ENCODE assay signal across 8 cellular contexts in genomic region chr15:92277776-92278175, GRCh38.
DNase-seq lines count a peak whose midpoint lies in the region; ATAC-seq and TF ChIP-seq lines count a peak whose summit lies in the region.
"Had no signal": no experiment of that assay in that cellular context is flagged by ENCODE, and none has a peak within 500 bp of the region (broad histone marks: within the 10 kb centered on the region; RNA-seq: fewer than 3 reads in every experiment).

No MANE protein-coding gene starts in this region.

- H3K36me3 ChIP-seq in OCI-LY3 (replicated peaks; ENCODE audit: low read depth, low read length): no peaks in the 10 kb centered on the region
- H3K36me3 ChIP-seq: SJCRH30 had no signal

- H3K4me3 Mint-ChIP-seq in nephron progenitor cell: no peak overlapping the region

- no peaks in the 10 kb centered on the region for H3K36me3 Mint-ChIP-seq in nephron progenitor cell (ENCODE audit: low read depth)

- H3K4me1 Mint-ChIP-seq in nephron progenitor cell: no peaks in the 10 kb centered on the region

- WGBS in right cardiac atrium: 0% methylated on average over 1 of the region's 1 CpG

- no peaks in the 10 kb centered on the region for H3K79me2 ChIP-seq in OCI-LY3 (ENCODE audit: low read length)

- H3K4me2 ChIP-seq in OCI-LY3 (ENCODE audit: low read length): no peak overlapping the region

- no peaks in the 10 kb centered on the region for H3K9me3 Mint-ChIP-seq in nephron progenitor cell

- H3K4me1 ChIP-seq in OCI-LY3 (ENCODE audit: low read length) (no peaks in the 10 kb centered on the region), right cardiac atrium (ENCODE audit: control insufficient read depth, insufficient read depth, low read length) (no peaks in the 10 kb centered on the region)

- H3K27me3 Mint-ChIP-seq in nephron progenitor cell (ENCODE audit: low read depth, poor library complexity): peaks cover 8% of the 10 kb centered on the region

- H3K27ac ChIP-seq in OCI-LY3 (ENCODE audit: low read length) (no peak overlapping the region), right cardiac atrium (ENCODE audit: low read length) (no peak overlapping the region)
- H3K27ac ChIP-seq: SJCRH30 had no signal

- H3K27me3 ChIP-seq in OCI-LY3 (ENCODE audit: low read depth, low read length): peaks cover 25% of the 10 kb centered on the region
- no peaks in the 10 kb centered on the region for H3K27me3 ChIP-seq in right cardiac atrium (ENCODE audit: control insufficient read depth, insufficient read depth)

- H3K9me3 ChIP-seq in OCI-LY3 (ENCODE audit: insufficient read depth, low read length) (no peaks in the 10 kb centered on the region), right cardiac atrium (ENCODE audit: control insufficient read depth, low read length) (no peaks in the 10 kb centered on the region)
- H3K9me3 ChIP-seq: SJCRH30 had no signal

- H3K9ac ChIP-seq in OCI-LY3 (ENCODE audit: low read length): no peak overlapping the region

- no peak overlapping the region for H2AFZ ChIP-seq in OCI-LY3 (ENCODE audit: low read depth, low read length)

- H3K4me3 ChIP-seq in OCI-LY3 (ENCODE audit: low read length) (no peak overlapping the region), right cardiac atrium (ENCODE audit: low read length) (no peak overlapping the region)
- H3K4me3 ChIP-seq: SJCRH30 had no signal

- H3K27ac Mint-ChIP-seq in nephron progenitor cell: no peak overlapping the region

- TF ChIP-seq CTCF in OCI-LY3 (IDR thresholded peaks at IDR 0.05; ENCODE audit: low read depth, low read length) (peak; percentile 54), nephron progenitor cell (IDR thresholded peaks at IDR 0.05) (no peak)

- ATAC-seq in GM18511 (IDR thresholded peaks at IDR 0.05; ENCODE audit: unreplicated experiment) (peak; percentile 73), right cardiac atrium (peak; percentile 45 to 54)

- no peaks in the 10 kb centered on the region for H4K20me1 ChIP-seq in OCI-LY3 (ENCODE audit: insufficient read depth, low read length)

- DNase-seq in D341Med (ENCODE audit: low spot score): peak; percentile 51
- no peak for DNase-seq in right cardiac atrium
- no peak for DNase-seq in cortex of kidney (lab: John Stamatoyannopoulos, UW)
- no peak for DNase-seq in nephron progenitor cell
- no peak for DNase-seq in NCI-H146 (lab: John Stamatoyannopoulos, UW)

- intact Hi-C loops in right cardiac atrium (cut with DNase I): no loop called here
